20 cellular contexts compared by ENCODE assay signal in genomic region chr2:99410276-99410675, GRCh38.
A peak's percentile ranks its signal among the peaks of the same experiment; 100 is the strongest.
DNase-seq lines count a peak whose midpoint lies in the region; TF ChIP-seq lines count a peak whose summit lies in the region.
"Had no signal": no experiment of that assay in that cellular context is flagged by ENCODE, and none has a peak within 500 bp of the region (broad histone marks: within the 10 kb centered on the region; RNA-seq: fewer than 3 reads in every experiment).

No MANE protein-coding gene starts in this region.

- H3K36me3 Mint-ChIP-seq in activated CD4-positive, alpha-beta memory T cell treated with anti-CD3 and anti-CD28 coated beads for 36 hours, result peaks cover 19% of the 10 kb centered on the region
- peaks cover 40% of the 10 kb centered on the region for H3K36me3 Mint-ChIP-seq in activated CD4-positive, alpha-beta memory T cell treated with anti-CD3 and anti-CD28 coated beads, Interleukin-2, amount 10 ng/mL, durations not matched to agents 7 days and 5 days (ENCODE audit: low read depth)
- H3K36me3 Mint-ChIP-seq in activated naive CD8-positive, alpha-beta T cell, result peaks cover 7% of the 10 kb centered on the region
- peaks cover 20% of the 10 kb centered on the region for H3K36me3 Mint-ChIP-seq in activated naive CD8-positive, alpha-beta T cell treated with anti-CD3 and anti-CD28 coated beads for 36 hours
- H3K36me3 Mint-ChIP-seq in IgD-negative memory B cell, result peaks cover 7% of the 10 kb centered on the region

- no peaks in the 10 kb centered on the region for H3K9me3 ChIP-seq in adrenal gland (replicated peaks in 1 of 3)
- H3K9me3 ChIP-seq: A549; BLaER1 treated with 17β-estradiol and CSF1 and Interleukin-3, amounts not matched to agents 10 nM and 100 nM; Caco-2 had no signal

- intact Hi-C loops in activated CD4-positive, alpha-beta memory T cell treated with anti-CD3 and anti-CD28 coated beads for 36 hours (cut with micrococcal nuclease), result no loop called here
- intact Hi-C loops in adrenal gland (cut with DNase I), result no loop called here

- H3K27ac ChIP-seq in adrenal gland, result peak overlapping the region in 3 of 5 donors; percentile 8 to 54 (median 14)
- H3K27ac ChIP-seq: 22Rv1; A549; BLaER1 treated with 17β-estradiol and CSF1 and Interleukin-3, amounts not matched to agents 10 nM and 100 nM; C4-2B had no signal

- WGBS in adrenal gland, 4 donors, result 33 to 51% (median 44%) methylated on average over 4 of the region's 4 CpGs

- POLR2A ChIA-PET in activated CD4-positive, alpha-beta memory T cell treated with anti-CD3 and anti-CD28 coated beads for 36 hours (lab: Charles Lee), result no interaction called here
- POLR2A ChIA-PET in activated CD4-positive, alpha-beta memory T cell treated with anti-CD3 and anti-CD28 coated beads, Interleukin-2, amount 10 ng/mL, durations not matched to agents 7 days and 5 days (lab: Charles Lee), result no interaction called here

- no peaks in the 10 kb centered on the region for H3K9me3 Mint-ChIP-seq in activated CD4-positive, alpha-beta memory T cell treated with anti-CD3 and anti-CD28 coated beads for 36 hours
- no peaks in the 10 kb centered on the region for H3K9me3 Mint-ChIP-seq in activated CD4-positive, alpha-beta memory T cell treated with anti-CD3 and anti-CD28 coated beads, Interleukin-2, amount 10 ng/mL, durations not matched to agents 7 days and 5 days
- no peaks in the 10 kb centered on the region for H3K9me3 Mint-ChIP-seq in activated naive CD8-positive, alpha-beta T cell (ENCODE audit: low read depth)
- no peaks in the 10 kb centered on the region for H3K9me3 Mint-ChIP-seq in activated naive CD8-positive, alpha-beta T cell treated with anti-CD3 and anti-CD28 coated beads for 36 hours
- no peaks in the 10 kb centered on the region for H3K9me3 Mint-ChIP-seq in IgD-negative memory B cell
- H3K9me3 Mint-ChIP-seq: CD4-positive, alpha-beta T cell; CD8-positive, alpha-beta T cell had no signal

- H3K4me1 ChIP-seq in adrenal gland (replicated peaks in 1 of 2), result peaks cover 0 to 5% of the 10 kb centered on the region in 2 donors
- H3K4me1 ChIP-seq: A549; BLaER1 treated with 17β-estradiol and CSF1 and Interleukin-3, amounts not matched to agents 10 nM and 100 nM; Caco-2 had no signal

- H3K27me3 ChIP-seq in adrenal gland, result no peaks in the 10 kb centered on the region
- H3K27me3 ChIP-seq: BLaER1 treated with 17β-estradiol and CSF1 and Interleukin-3, amounts not matched to agents 10 nM and 100 nM had no signal

- DNase-seq in activated CD4-positive, alpha-beta memory T cell treated with anti-CD3 and anti-CD28 coated beads for 36 hours, result no peak
- DNase-seq in activated CD4-positive, alpha-beta memory T cell treated with anti-CD3 and anti-CD28 coated beads, Interleukin-2, amount 10 ng/mL, durations not matched to agents 7 days and 5 days, result no peak
- no peak for DNase-seq in activated naive CD8-positive, alpha-beta T cell treated with anti-CD3 and anti-CD28 coated beads for 36 hours
- DNase-seq in adrenal gland, result peak in 6 of 7 donors; percentile 33 to 72 (median 64)
- no peak for DNase-seq in activated naive CD4-positive, alpha-beta T cell treated with Interleukin-2 at 50 U/mL for 16 hours
- no peak for DNase-seq in RPMI8226
- DNase-seq: AML-193; Caco-2; Calu3; CD4-positive, alpha-beta T cell; CD8-positive, alpha-beta T cell; DMS79 treated with DMSO at 0.1 percent for 48 hours; GF-D8 had no signal

- H3K36me3 ChIP-seq in adrenal gland (replicated peaks in 1 of 2), result peaks cover 0 to 46% of the 10 kb centered on the region in 2 donors

- H3K27me3 Mint-ChIP-seq in activated CD4-positive, alpha-beta memory T cell treated with anti-CD3 and anti-CD28 coated beads for 36 hours, result no peaks in the 10 kb centered on the region
- no peaks in the 10 kb centered on the region for H3K27me3 Mint-ChIP-seq in activated CD4-positive, alpha-beta memory T cell treated with anti-CD3 and anti-CD28 coated beads, Interleukin-2, amount 10 ng/mL, durations not matched to agents 7 days and 5 days
- no peaks in the 10 kb centered on the region for H3K27me3 Mint-ChIP-seq in activated naive CD8-positive, alpha-beta T cell
- no peaks in the 10 kb centered on the region for H3K27me3 Mint-ChIP-seq in activated naive CD8-positive, alpha-beta T cell treated with anti-CD3 and anti-CD28 coated beads for 36 hours
- H3K27me3 Mint-ChIP-seq in IgD-negative memory B cell, result no peaks in the 10 kb centered on the region
- H3K27me3 Mint-ChIP-seq: B cell; CD4-positive, alpha-beta T cell had no signal

- CTCF ChIA-PET in activated CD4-positive, alpha-beta memory T cell treated with anti-CD3 and anti-CD28 coated beads for 36 hours (lab: Charles Lee), result no interaction called here
- CTCF ChIA-PET in activated CD4-positive, alpha-beta memory T cell treated with anti-CD3 and anti-CD28 coated beads, Interleukin-2, amount 10 ng/mL, durations not matched to agents 7 days and 5 days (lab: Charles Lee), result no interaction called here

- H3K4me1 Mint-ChIP-seq in activated CD4-positive, alpha-beta memory T cell treated with anti-CD3 and anti-CD28 coated beads for 36 hours (ENCODE audit: low read depth), result no peaks in the 10 kb centered on the region
- no peaks in the 10 kb centered on the region for H3K4me1 Mint-ChIP-seq in activated CD4-positive, alpha-beta memory T cell treated with anti-CD3 and anti-CD28 coated beads, Interleukin-2, amount 10 ng/mL, durations not matched to agents 7 days and 5 days
- H3K4me1 Mint-ChIP-seq in activated naive CD8-positive, alpha-beta T cell (ENCODE audit: low read depth), result peaks cover 2% of the 10 kb centered on the region
- peaks cover 7% of the 10 kb centered on the region for H3K4me1 Mint-ChIP-seq in activated naive CD8-positive, alpha-beta T cell treated with anti-CD3 and anti-CD28 coated beads for 36 hours
- no peaks in the 10 kb centered on the region for H3K4me1 Mint-ChIP-seq in IgD-negative memory B cell
- H3K4me1 Mint-ChIP-seq: B cell had no signal

- H3K4me3 ChIP-seq in adrenal gland, result no peak overlapping the region
- H3K4me3 ChIP-seq: A549; BLaER1 treated with 17β-estradiol and CSF1 and Interleukin-3, amounts not matched to agents 10 nM and 100 nM had no signal

- no peak for TF ChIP-seq CTCF in adrenal gland (IDR thresholded peaks at IDR 0.05)

- H3K4me3 Mint-ChIP-seq in activated CD4-positive, alpha-beta memory T cell treated with anti-CD3 and anti-CD28 coated beads for 36 hours, result no peak overlapping the region
- H3K4me3 Mint-ChIP-seq in activated CD4-positive, alpha-beta memory T cell treated with anti-CD3 and anti-CD28 coated beads, Interleukin-2, amount 10 ng/mL, durations not matched to agents 7 days and 5 days, result no peak overlapping the region
- no peak overlapping the region for H3K4me3 Mint-ChIP-seq in activated naive CD8-positive, alpha-beta T cell
- no peak overlapping the region for H3K4me3 Mint-ChIP-seq in activated naive CD8-positive, alpha-beta T cell treated with anti-CD3 and anti-CD28 coated beads for 36 hours
- H3K4me3 Mint-ChIP-seq in IgD-negative memory B cell, result no peak overlapping the region
- H3K4me3 Mint-ChIP-seq: B cell; CD4-positive, alpha-beta T cell; CD8-positive, alpha-beta T cell had no signal

- H3K27ac Mint-ChIP-seq in activated CD4-positive, alpha-beta memory T cell treated with anti-CD3 and anti-CD28 coated beads for 36 hours, result peak overlapping the region; percentile 28
- no peak overlapping the region for H3K27ac Mint-ChIP-seq in activated CD4-positive, alpha-beta memory T cell treated with anti-CD3 and anti-CD28 coated beads, Interleukin-2, amount 10 ng/mL, durations not matched to agents 7 days and 5 days
- H3K27ac Mint-ChIP-seq in activated naive CD8-positive, alpha-beta T cell, result peak overlapping the region; percentile 10
- H3K27ac Mint-ChIP-seq in activated naive CD8-positive, alpha-beta T cell treated with anti-CD3 and anti-CD28 coated beads for 36 hours, result no peak overlapping the region
- peak overlapping the region in 2 of 3 donors; percentile 19 to 39 for H3K27ac Mint-ChIP-seq in IgD-negative memory B cell
- H3K27ac Mint-ChIP-seq: B cell; CD4-positive, alpha-beta T cell; CD8-positive, alpha-beta T cell had no signal

- TF ChIP-seq POLR2A in adrenal gland (IDR thresholded peaks at IDR 0.05), result no peak

Comparison
In these comparisons a context has a peak if more than half of its experiments do, and no peak if none do; other contexts are left out.
1. H3K27ac Mint-ChIP-seq: peak in activated CD4-positive, alpha-beta memory T cell treated with anti-CD3 and anti-CD28 coated beads for 36 hours (single experiment), activated naive CD8-positive, alpha-beta T cell (single experiment) and IgD-negative memory B cell (2 of 3); none in activated CD4-positive, alpha-beta memory T cell treated with anti-CD3 and anti-CD28 coated beads, Interleukin-2, amount 10 ng/mL, durations not matched to agents 7 days and 5 days (single experiment) and activated naive CD8-positive, alpha-beta T cell treated with anti-CD3 and anti-CD28 coated beads for 36 hours (single experiment).
2. DNase-seq: peak in adrenal gland (6 of 7); none in activated CD4-positive, alpha-beta memory T cell treated with anti-CD3 and anti-CD28 coated beads for 36 hours (single experiment), activated CD4-positive, alpha-beta memory T cell treated with anti-CD3 and anti-CD28 coated beads, Interleukin-2, amount 10 ng/mL, durations not matched to agents 7 days and 5 days (single experiment), activated naive CD8-positive, alpha-beta T cell treated with anti-CD3 and anti-CD28 coated beads for 36 hours (single experiment), activated naive CD4-positive, alpha-beta T cell treated with Interleukin-2 at 50 U/mL for 16 hours (single experiment) and RPMI8226 (single experiment).